Comparison of ENCODE assay signal across 12 cellular contexts in genomic region chr5:81513468-81513867, GRCh38.
DNase-seq lines count a peak whose midpoint lies in the region; ATAC-seq and TF ChIP-seq lines count a peak whose summit lies in the region.
"Had no signal": no experiment of that assay in that cellular context is flagged by ENCODE, and none has a peak within 500 bp of the region (broad histone marks: within the 10 kb centered on the region; RNA-seq: fewer than 3 reads in every experiment).

No MANE protein-coding gene starts in this region.

- H3K4me2 ChIP-seq in GM23338 = no peak overlapping the region

- H2AFZ ChIP-seq in GM23338 = no peak overlapping the region

- peak; percentile 68 for ATAC-seq in GM23338
- no peak for ATAC-seq in effector memory CD8-positive, alpha-beta T cell (replicated peaks)
- ATAC-seq: HepG2 had no signal

- TF ChIP-seq CTCF in BE2C (IDR thresholded peaks at IDR 0.05; ENCODE audit: low read depth, low read length) (peak; percentile 26; the same call in 1 of the 2 replicates), GM23338 (conservative IDR thresholded peaks at IDR 0.05; ENCODE audit: low read depth in 2 of 2) (no peak), LNCaP clone FGC (IDR thresholded peaks at IDR 0.05; ENCODE audit: control insufficient read depth, extremely low read depth, insufficient read depth) (peak; percentile 28; the same call in 1 of the 2 replicates), endodermal cell (conservative IDR thresholded peaks at IDR 0.05) (peak; percentile 62)

- H3K27ac Mint-ChIP-seq in GM23338 (no peak overlapping the region), endodermal cell (no peak overlapping the region)
- no peak overlapping the region for H3K27ac Mint-ChIP-seq in effector memory CD8-positive, alpha-beta T cell
- H3K27ac Mint-ChIP-seq: CD4-positive, alpha-beta memory T cell had no signal

- no peaks in the 10 kb centered on the region for H4K20me1 ChIP-seq in GM23338 (replicated peaks; ENCODE audit: insufficient read depth)

- H3K9me3 Mint-ChIP-seq in GM23338 (no peaks in the 10 kb centered on the region), endodermal cell (no peaks in the 10 kb centered on the region)
- H3K9me3 Mint-ChIP-seq in effector memory CD8-positive, alpha-beta T cell = no peaks in the 10 kb centered on the region
- H3K9me3 Mint-ChIP-seq: CD4-positive, alpha-beta memory T cell had no signal

- peaks cover 2% of the 10 kb centered on the region; the same call in 1 of the 3 replicates for H3K4me1 Mint-ChIP-seq in GM23338
- no peaks in the 10 kb centered on the region for H3K4me1 Mint-ChIP-seq in endodermal cell
- no peaks in the 10 kb centered on the region for H3K4me1 Mint-ChIP-seq in effector memory CD8-positive, alpha-beta T cell (ENCODE audit: low read depth in 2 of 2)

- 98% methylated on average over 2 of the region's 2 CpGs; no CpG with 5 or more reads in 1 of the 2 experiments for WGBS in endodermal cell (ENCODE audit: insufficient coverage in 1 of 2, insufficient read length in 1 of 2), 2 experiments

- H3K4me3 Mint-ChIP-seq in GM23338 (no peak overlapping the region), endodermal cell (no peak overlapping the region)
- no peak overlapping the region for H3K4me3 Mint-ChIP-seq in effector memory CD8-positive, alpha-beta T cell
- H3K4me3 Mint-ChIP-seq: CD4-positive, alpha-beta memory T cell had no signal

- H3K27ac ChIP-seq in GM23338 (ENCODE audit: low read depth) (no peak overlapping the region), endodermal cell (ENCODE audit: low read depth, low read length) (no peak overlapping the region)

- DNase-seq in BE2C (no peak), GM23338 (ENCODE audit: low spot score) (peak; percentile 27), LNCaP clone FGC (ENCODE audit: low read depth) (peak; percentile 22), endodermal cell (no peak), NCI-H748 treated with DMSO at 0.1 percent for 48 hours (lab: John Stamatoyannopoulos, UW) (no peak)
- no peak for DNase-seq in effector CD8-positive, alpha-beta T cell (lab: John Stamatoyannopoulos, UW)
- DNase-seq in effector memory CD8-positive, alpha-beta T cell = no peak
- DNase-seq: C1 segment of cervical spinal cord, DMS79, EL had no signal

- no peaks in the 10 kb centered on the region for H3K79me2 ChIP-seq in GM23338 (replicated peaks; ENCODE audit: insufficient read depth)

- H3K9me3 ChIP-seq in BE2C (no peaks in the 10 kb centered on the region), endodermal cell (ENCODE audit: control insufficient read depth, low read length) (no peaks in the 10 kb centered on the region)

- no peak overlapping the region for H3K4me3 ChIP-seq in BE2C (ENCODE audit: low read depth, low read length)
- H3K4me3 ChIP-seq in GM23338 = no peak overlapping the region
- H3K4me3 ChIP-seq in LNCaP clone FGC (ENCODE audit: low read depth, low read length) = no peak overlapping the region
- H3K4me3 ChIP-seq in endodermal cell (ENCODE audit: low read length) = no peak overlapping the region

- no peaks in the 10 kb centered on the region for H3F3A ChIP-seq in GM23338 (replicated peaks; ENCODE audit: low read depth)

- H3K36me3 ChIP-seq in BE2C (no peaks in the 10 kb centered on the region), GM23338 (ENCODE audit: insufficient read depth) (no peaks in the 10 kb centered on the region), endodermal cell (ENCODE audit: control insufficient read depth, insufficient read depth, low read length) (no peaks in the 10 kb centered on the region)

- H3K9ac ChIP-seq in endodermal cell (ENCODE audit: extremely low read depth, low read length, poor library complexity, severe bottlenecking) = no peak overlapping the region

- H3K36me3 Mint-ChIP-seq in GM23338 (ENCODE audit: low read depth) (no peaks in the 10 kb centered on the region), endodermal cell (ENCODE audit: low read depth) (no peaks in the 10 kb centered on the region)
- H3K36me3 Mint-ChIP-seq in effector memory CD8-positive, alpha-beta T cell (ENCODE audit: insufficient read depth) = no peaks in the 10 kb centered on the region

- no peaks in the 10 kb centered on the region for H3K9me2 ChIP-seq in GM23338 (ENCODE audit: insufficient read depth)

- H3K4me1 ChIP-seq in BE2C (peaks cover 6% of the 10 kb centered on the region), GM23338 (ENCODE audit: insufficient read depth) (no peaks in the 10 kb centered on the region; the same call in 1 of the 2 replicates), endodermal cell (ENCODE audit: control insufficient read depth, insufficient read depth, low read length) (no peaks in the 10 kb centered on the region)

- H3K27me3 Mint-ChIP-seq in GM23338 (ENCODE audit: insufficient read depth, low read depth, poor library complexity) (no peaks in the 10 kb centered on the region), endodermal cell (ENCODE audit: insufficient read depth) (no peaks in the 10 kb centered on the region)
- no peaks in the 10 kb centered on the region for H3K27me3 Mint-ChIP-seq in effector memory CD8-positive, alpha-beta T cell
- H3K27me3 Mint-ChIP-seq: CD4-positive, alpha-beta memory T cell had no signal

- H3K27me3 ChIP-seq in BE2C = no peaks in the 10 kb centered on the region
- no peaks in the 10 kb centered on the region for H3K27me3 ChIP-seq in GM23338 (ENCODE audit: insufficient read depth)
- H3K27me3 ChIP-seq in endodermal cell (ENCODE audit: control insufficient read depth, insufficient read depth, low read length, poor library complexity, severe bottlenecking) = no peaks in the 10 kb centered on the region

TF ChIP-seq in GM23338, 12 proteins besides CTCF, POLR2A, EP300 and RAD21 (continues in another document):
- TF ChIP-seq POLR2AphosphoS5 (IDR thresholded peaks at IDR 0.05; ENCODE audit: low read depth) (no peak), NANOG (IDR thresholded peaks at IDR 0.05; ENCODE audit: borderline replicate concordance) (no peak), EZH2phosphoT487 (IDR thresholded peaks at IDR 0.05; ENCODE audit: unreplicated experiment) (no peak), ZNF331 (CRISPR knock-in tag; IDR thresholded peaks at IDR 0.05; ENCODE audit: low read depth) (no peak), STAT1 (IDR thresholded peaks at IDR 0.05; ENCODE audit: unreplicated experiment) (no peak), CREB1 (CRISPR knock-in tag; IDR thresholded peaks at IDR 0.05; ENCODE audit: low read depth) (no peak)
- TF ChIP-seq, protein P1, sequence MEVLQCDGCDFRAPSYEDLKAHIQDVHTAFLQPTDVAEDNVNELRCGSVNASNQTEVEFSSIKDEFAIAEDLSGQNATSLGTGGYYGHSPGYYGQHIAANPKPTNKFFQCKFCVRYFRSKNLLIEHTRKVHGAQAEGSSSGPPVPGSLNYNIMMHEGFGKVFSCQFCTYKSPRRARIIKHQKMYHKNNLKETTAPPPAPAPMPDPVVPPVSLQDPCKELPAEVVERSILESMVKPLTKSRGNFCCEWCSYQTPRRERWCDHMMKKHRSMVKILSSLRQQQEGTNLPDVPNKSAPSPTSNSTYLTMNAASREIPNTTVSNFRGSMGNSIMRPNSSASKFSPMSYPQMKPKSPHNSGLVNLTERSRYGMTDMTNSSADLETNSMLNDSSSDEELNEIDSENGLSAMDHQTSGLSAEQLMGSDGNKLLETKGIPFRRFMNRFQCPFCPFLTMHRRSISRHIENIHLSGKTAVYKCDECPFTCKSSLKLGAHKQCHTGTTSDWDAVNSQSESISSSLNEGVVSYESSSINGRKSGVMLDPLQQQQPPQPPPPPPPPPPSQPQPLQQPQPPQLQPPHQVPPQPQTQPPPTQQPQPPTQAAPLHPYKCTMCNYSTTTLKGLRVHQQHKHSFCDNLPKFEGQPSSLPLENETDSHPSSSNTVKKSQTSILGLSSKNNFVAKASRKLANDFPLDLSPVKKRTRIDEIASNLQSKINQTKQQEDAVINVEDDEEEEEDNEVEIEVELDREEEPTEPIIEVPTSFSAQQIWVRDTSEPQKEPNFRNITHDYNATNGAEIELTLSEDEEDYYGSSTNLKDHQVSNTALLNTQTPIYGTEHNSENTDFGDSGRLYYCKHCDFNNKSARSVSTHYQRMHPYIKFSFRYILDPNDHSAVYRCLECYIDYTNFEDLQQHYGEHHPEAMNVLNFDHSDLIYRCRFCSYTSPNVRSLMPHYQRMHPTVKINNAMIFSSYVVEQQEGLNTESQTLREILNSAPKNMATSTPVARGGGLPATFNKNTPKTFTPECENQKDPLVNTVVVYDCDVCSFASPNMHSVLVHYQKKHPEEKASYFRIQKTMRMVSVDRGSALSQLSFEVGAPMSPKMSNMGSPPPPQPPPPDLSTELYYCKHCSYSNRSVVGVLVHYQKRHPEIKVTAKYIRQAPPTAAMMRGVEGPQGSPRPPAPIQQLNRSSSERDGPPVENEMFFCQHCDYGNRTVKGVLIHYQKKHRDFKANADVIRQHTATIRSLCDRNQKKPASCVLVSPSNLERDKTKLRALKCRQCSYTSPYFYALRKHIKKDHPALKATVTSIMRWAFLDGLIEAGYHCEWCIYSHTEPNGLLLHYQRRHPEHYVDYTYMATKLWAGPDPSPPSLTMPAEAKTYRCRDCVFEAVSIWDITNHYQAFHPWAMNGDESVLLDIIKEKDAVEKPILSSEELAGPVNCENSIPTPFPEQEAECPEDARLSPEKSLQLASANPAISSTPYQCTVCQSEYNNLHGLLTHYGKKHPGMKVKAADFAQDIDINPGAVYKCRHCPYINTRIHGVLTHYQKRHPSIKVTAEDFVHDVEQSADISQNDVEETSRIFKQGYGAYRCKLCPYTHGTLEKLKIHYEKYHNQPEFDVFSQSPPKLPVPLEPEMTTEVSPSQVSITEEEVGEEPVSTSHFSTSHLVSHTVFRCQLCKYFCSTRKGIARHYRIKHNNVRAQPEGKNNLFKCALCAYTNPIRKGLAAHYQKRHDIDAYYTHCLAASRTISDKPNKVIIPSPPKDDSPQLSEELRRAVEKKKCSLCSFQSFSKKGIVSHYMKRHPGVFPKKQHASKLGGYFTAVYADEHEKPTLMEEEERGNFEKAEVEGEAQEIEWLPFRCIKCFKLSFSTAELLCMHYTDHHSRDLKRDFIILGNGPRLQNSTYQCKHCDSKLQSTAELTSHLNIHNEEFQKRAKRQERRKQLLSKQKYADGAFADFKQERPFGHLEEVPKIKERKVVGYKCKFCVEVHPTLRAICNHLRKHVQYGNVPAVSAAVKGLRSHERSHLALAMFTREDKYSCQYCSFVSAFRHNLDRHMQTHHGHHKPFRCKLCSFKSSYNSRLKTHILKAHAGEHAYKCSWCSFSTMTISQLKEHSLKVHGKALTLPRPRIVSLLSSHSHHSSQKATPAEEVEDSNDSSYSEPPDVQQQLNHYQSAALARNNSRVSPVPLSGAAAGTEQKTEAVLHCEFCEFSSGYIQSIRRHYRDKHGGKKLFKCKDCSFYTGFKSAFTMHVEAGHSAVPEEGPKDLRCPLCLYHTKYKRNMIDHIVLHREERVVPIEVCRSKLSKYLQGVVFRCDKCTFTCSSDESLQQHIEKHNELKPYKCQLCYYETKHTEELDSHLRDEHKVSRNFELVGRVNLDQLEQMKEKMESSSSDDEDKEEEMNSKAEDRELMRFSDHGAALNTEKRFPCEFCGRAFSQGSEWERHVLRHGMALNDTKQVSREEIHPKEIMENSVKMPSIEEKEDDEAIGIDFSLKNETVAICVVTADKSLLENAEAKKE (CRISPR knock-in tag; IDR thresholded peaks at IDR 0.05) = no peak

Comparison
In these comparisons a context has a peak if more than half of its experiments do, and no peak if none do; other contexts are left out.
1. DNase-seq: peak in GM23338 (single experiment) and LNCaP clone FGC (single experiment); none in BE2C (single experiment), endodermal cell (single experiment), effector CD8-positive, alpha-beta T cell (single experiment), NCI-H748 treated with DMSO at 0.1 percent for 48 hours (single experiment) and effector memory CD8-positive, alpha-beta T cell (0 of 3).
2. CTCF ChIP-seq: peak in BE2C (single experiment), LNCaP clone FGC (single experiment) and endodermal cell (single experiment); none in GM23338 (0 of 2).